ENCODE assay signal across 2 cellular contexts in the genomic region with DNA sequence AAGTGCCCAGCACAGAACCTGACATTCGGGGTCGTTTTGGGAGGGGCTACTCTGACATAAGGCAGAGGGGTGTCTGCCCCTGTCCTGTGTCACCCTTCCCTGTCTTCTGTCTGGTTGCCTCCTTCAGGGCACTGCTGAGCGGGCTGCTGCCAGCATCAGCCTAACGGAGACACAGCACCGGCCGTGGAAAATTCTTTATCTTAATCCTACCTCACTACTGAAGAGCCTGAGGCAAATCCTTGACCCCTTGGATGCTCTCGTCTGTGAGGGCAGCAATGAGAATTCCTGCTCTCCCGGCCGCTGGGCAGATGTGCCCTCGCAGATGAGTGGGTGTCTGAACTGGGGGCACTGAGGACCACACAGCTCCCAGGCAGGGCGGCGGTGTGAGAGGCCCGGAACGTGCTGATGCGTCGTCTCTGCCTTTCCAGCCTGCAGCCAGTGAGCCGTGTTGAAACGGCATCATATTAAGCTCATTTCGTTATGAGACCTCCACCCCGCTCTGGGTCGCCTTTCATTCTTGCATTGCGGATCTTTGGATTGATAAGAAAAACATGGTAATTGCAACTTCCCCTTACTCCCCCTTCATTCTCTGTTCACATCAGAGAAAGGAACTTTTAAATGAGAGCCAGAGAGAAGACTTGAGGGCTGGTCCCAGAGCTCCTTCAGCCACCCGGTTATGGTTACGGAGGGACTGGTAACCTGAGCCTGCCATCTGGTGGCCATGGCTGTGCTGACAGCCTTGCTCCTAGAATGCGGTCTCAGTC.
A peak's percentile ranks its signal among the peaks of the same experiment; 100 is the strongest.
TF ChIP-seq lines count a peak whose summit lies in the region.

No MANE protein-coding gene starts in this region.

TF ChIP-seq in HEK293, 187 proteins besides CTCF, POLR2A, EP300 and RAD21 (continued from another document and continues in another):
- TF ChIP-seq, protein P1, sequence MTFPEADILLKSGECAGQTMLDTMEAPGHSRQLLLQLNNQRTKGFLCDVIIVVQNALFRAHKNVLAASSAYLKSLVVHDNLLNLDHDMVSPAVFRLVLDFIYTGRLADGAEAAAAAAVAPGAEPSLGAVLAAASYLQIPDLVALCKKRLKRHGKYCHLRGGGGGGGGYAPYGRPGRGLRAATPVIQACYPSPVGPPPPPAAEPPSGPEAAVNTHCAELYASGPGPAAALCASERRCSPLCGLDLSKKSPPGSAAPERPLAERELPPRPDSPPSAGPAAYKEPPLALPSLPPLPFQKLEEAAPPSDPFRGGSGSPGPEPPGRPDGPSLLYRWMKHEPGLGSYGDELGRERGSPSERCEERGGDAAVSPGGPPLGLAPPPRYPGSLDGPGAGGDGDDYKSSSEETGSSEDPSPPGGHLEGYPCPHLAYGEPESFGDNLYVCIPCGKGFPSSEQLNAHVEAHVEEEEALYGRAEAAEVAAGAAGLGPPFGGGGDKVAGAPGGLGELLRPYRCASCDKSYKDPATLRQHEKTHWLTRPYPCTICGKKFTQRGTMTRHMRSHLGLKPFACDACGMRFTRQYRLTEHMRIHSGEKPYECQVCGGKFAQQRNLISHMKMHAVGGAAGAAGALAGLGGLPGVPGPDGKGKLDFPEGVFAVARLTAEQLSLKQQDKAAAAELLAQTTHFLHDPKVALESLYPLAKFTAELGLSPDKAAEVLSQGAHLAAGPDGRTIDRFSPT (tag by site-specific recombination; IDR thresholded peaks at IDR 0.05): no peak
- TF ChIP-seq, protein P2, sequence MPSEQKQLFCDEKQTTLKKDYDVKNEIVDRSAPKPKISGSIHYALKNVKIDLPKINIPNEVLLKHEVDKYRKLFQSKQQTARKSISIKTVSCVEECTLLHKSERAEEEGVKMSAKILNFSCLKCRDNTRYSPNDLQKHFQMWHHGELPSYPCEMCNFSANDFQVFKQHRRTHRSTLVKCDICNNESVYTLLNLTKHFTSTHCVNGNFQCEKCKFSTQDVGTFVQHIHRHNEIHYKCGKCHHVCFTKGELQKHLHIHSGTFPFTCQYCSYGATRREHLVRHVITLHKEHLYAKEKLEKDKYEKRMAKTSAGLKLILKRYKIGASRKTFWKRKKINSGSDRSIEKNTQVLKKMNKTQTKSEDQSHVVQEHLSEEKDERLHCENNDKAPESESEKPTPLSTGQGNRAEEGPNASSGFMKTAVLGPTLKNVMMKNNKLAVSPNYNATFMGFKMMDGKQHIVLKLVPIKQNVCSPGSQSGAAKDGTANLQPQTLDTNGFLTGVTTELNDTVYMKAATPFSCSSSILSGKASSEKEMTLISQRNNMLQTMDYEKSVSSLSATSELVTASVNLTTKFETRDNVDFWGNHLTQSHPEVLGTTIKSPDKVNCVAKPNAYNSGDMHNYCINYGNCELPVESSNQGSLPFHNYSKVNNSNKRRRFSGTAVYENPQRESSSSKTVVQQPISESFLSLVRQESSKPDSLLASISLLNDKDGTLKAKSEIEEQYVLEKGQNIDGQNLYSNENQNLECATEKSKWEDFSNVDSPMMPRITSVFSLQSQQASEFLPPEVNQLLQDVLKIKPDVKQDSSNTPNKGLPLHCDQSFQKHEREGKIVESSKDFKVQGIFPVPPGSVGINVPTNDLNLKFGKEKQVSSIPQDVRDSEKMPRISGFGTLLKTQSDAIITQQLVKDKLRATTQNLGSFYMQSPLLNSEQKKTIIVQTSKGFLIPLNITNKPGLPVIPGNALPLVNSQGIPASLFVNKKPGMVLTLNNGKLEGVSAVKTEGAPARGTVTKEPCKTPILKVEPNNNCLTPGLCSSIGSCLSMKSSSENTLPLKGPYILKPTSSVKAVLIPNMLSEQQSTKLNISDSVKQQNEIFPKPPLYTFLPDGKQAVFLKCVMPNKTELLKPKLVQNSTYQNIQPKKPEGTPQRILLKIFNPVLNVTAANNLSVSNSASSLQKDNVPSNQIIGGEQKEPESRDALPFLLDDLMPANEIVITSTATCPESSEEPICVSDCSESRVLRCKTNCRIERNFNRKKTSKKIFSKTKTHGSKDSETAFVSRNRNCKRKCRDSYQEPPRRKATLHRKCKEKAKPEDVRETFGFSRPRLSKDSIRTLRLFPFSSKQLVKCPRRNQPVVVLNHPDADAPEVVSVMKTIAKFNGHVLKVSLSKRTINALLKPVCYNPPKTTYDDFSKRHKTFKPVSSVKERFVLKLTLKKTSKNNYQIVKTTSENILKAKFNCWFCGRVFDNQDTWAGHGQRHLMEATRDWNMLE (tag by site-specific recombination; conservative IDR thresholded peaks at IDR 0.05; ENCODE audit: low read depth): no peak
- TF ChIP-seq, protein P3, sequence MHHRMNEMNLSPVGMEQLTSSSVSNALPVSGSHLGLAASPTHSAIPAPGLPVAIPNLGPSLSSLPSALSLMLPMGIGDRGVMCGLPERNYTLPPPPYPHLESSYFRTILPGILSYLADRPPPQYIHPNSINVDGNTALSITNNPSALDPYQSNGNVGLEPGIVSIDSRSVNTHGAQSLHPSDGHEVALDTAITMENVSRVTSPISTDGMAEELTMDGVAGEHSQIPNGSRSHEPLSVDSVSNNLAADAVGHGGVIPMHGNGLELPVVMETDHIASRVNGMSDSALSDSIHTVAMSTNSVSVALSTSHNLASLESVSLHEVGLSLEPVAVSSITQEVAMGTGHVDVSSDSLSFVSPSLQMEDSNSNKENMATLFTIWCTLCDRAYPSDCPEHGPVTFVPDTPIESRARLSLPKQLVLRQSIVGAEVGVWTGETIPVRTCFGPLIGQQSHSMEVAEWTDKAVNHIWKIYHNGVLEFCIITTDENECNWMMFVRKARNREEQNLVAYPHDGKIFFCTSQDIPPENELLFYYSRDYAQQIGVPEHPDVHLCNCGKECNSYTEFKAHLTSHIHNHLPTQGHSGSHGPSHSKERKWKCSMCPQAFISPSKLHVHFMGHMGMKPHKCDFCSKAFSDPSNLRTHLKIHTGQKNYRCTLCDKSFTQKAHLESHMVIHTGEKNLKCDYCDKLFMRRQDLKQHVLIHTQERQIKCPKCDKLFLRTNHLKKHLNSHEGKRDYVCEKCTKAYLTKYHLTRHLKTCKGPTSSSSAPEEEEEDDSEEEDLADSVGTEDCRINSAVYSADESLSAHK (tag by site-specific recombination; IDR thresholded peaks at IDR 0.05): no peak
- TF ChIP-seq ZNF658 (tag by site-specific recombination; IDR thresholded peaks at IDR 0.05) (no peak), EGR2 (tag by site-specific recombination; IDR thresholded peaks at IDR 0.05; ENCODE audit: low read depth) (no peak), ZNF140 (tag by site-specific recombination; IDR thresholded peaks at IDR 0.05) (no peak), ZBTB21 (tag by site-specific recombination; IDR thresholded peaks at IDR 0.05) (no peak), ZNF791 (tag by site-specific recombination; IDR thresholded peaks at IDR 0.05) (no peak), ZNF311 (tag by site-specific recombination; IDR thresholded peaks at IDR 0.05; ENCODE audit: borderline replicate concordance) (no peak), TRIM28 (IDR thresholded peaks at IDR 0.05; ENCODE audit: borderline replicate concordance, low read length) (peak; percentile 92), ZNF677 (tag by site-specific recombination; IDR thresholded peaks at IDR 0.05) (no peak)
- TF ChIP-seq, protein P4, sequence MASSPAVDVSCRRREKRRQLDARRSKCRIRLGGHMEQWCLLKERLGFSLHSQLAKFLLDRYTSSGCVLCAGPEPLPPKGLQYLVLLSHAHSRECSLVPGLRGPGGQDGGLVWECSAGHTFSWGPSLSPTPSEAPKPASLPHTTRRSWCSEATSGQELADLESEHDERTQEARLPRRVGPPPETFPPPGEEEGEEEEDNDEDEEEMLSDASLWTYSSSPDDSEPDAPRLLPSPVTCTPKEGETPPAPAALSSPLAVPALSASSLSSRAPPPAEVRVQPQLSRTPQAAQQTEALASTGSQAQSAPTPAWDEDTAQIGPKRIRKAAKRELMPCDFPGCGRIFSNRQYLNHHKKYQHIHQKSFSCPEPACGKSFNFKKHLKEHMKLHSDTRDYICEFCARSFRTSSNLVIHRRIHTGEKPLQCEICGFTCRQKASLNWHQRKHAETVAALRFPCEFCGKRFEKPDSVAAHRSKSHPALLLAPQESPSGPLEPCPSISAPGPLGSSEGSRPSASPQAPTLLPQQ (tag by site-specific recombination; IDR thresholded peaks at IDR 0.05): peak; percentile 32; the same call in 1 of the 2 replicates

TF ChIP-seq in SK-N-SH, 30 proteins besides CTCF, POLR2A, EP300 and RAD21 (continued from another document):
- TF ChIP-seq RXRA (IDR thresholded peaks at IDR 0.05; ENCODE audit: borderline replicate concordance, low read depth): no peak
- TF ChIP-seq RCOR1 (IDR thresholded peaks at IDR 0.05; ENCODE audit: low read length): 0 out of 2 replicates have a peak, but pooled peaks have one; percentile 10
- no peak for TF ChIP-seq NRF1 (IDR thresholded peaks at IDR 0.05; ENCODE audit: low read depth, low read length)
- no peak for TF ChIP-seq TEAD4 (IDR thresholded peaks at IDR 0.05; ENCODE audit: borderline replicate concordance, insufficient read depth)
- TF ChIP-seq RFX5 (IDR thresholded peaks at IDR 0.05; ENCODE audit: low read length): no peak
- no peak for TF ChIP-seq MXI1 (IDR thresholded peaks at IDR 0.05; ENCODE audit: low read depth, low read length)
- no peak for TF ChIP-seq FOSL2 (IDR thresholded peaks at IDR 0.05; ENCODE audit: borderline replicate concordance, low read depth)
- TF ChIP-seq, protein P5, sequence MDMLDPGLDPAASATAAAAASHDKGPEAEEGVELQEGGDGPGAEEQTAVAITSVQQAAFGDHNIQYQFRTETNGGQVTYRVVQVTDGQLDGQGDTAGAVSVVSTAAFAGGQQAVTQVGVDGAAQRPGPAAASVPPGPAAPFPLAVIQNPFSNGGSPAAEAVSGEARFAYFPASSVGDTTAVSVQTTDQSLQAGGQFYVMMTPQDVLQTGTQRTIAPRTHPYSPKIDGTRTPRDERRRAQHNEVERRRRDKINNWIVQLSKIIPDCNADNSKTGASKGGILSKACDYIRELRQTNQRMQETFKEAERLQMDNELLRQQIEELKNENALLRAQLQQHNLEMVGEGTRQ (IDR thresholded peaks at IDR 0.05; ENCODE audit: borderline replicate concordance, low read depth, low read length): no peak
